Comparison of ENCODE assay signal across 13 cellular contexts in the genomic region with DNA sequence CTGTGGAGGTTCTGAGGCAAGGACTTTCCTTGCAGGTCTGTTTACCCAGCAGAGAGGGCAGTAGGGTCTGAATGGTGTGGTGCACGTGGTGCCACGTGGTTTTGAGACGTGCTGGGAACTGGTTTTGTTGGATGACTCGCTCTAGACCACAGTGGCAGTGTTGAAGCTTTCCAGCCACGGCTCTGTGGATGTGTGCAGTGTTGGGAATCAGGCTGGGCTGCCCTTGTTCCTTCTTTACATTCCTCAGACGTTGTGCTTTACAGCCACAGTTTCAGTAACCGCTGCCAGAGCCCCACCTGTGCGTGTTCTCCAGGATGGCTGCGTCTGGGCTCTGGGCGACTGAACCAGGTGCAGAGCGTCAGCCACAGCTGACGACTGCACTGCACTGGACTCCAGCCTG. TPM values are rescaled to one million over a fixed set of nuclear protein-coding genes. Genes with fewer than 3 reads are reported as not detected.
DNase-seq lines count a peak whose midpoint lies in the region; TF ChIP-seq lines count a peak whose summit lies in the region.
"Had no signal": no experiment of that assay in that cellular context is flagged by ENCODE, and none has a peak within 500 bp of the region (broad histone marks: within the 10 kb centered on the region; RNA-seq: fewer than 3 reads in every experiment).

No MANE protein-coding gene starts in this region.

- H3K4me3 ChIP-seq in HEK293 (ENCODE audit: low read depth, low read length) (no peak overlapping the region), astrocyte of the cerebellum (ENCODE audit: low read depth, low read length) (no peak overlapping the region)
- H3K4me3 ChIP-seq: BLaER1 treated with 17β-estradiol and CSF1 and Interleukin-3, amounts not matched to agents 10 nM and 100 nM; colonic mucosa; right atrium auricular region had no signal

- CTCF ChIA-PET in HEK293 (lab: Yijun Ruan, JAX), result interaction anchor here (0.7 kb wide), 1 partner anchor 8 kb away, joined by 5 read pairs; no protein-coding TSS in a partner anchor

- H3K9me3 ChIP-seq in HEK293 (ENCODE audit: control insufficient read depth, insufficient read depth, low read depth, low read length), result no peaks in the 10 kb centered on the region
- H3K9me3 ChIP-seq: BLaER1 treated with 17β-estradiol and CSF1 and Interleukin-3, amounts not matched to agents 10 nM and 100 nM; colonic mucosa; right atrium auricular region had no signal

- H3K27ac Mint-ChIP-seq in HFFc6, result no peak overlapping the region

- H3K27ac ChIP-seq in HEK293 (ENCODE audit: extremely low read depth, low read depth, low read length), result no peak overlapping the region
- H3K27ac ChIP-seq: BLaER1 treated with 17β-estradiol and CSF1 and Interleukin-3, amounts not matched to agents 10 nM and 100 nM; colonic mucosa; right atrium auricular region had no signal

- in situ Hi-C loops in Caki2 (cut with HindIII; ENCODE audit: low pct_unique_long_range_greater_than_20kb, low sequenced_read_pairs), result no loop called here
- in situ Hi-C loops in astrocyte of the cerebellum (cut with HindIII; ENCODE audit: low sequenced_read_pairs), result no loop called here

- no peaks in the 10 kb centered on the region for H3K9me3 Mint-ChIP-seq in HFFc6

- peaks cover 23% of the 10 kb centered on the region for H3K36me3 Mint-ChIP-seq in HFFc6 (ENCODE audit: low read depth)

- H3K4me3 Mint-ChIP-seq in HFFc6, result no peak overlapping the region

- 0 out of 2 replicates have a peak, but pooled peaks cover 2% of the 10 kb centered on the region for H3K4me1 Mint-ChIP-seq in HFFc6 (ENCODE audit: low read depth)

- POLR2A ChIA-PET in HEK293 (lab: Yijun Ruan, JAX), result no interaction called here

- H3K4me1 ChIP-seq in HEK293 (ENCODE audit: control insufficient read depth, insufficient read depth, low read length), result no peaks in the 10 kb centered on the region

- no peaks in the 10 kb centered on the region for H3K36me3 ChIP-seq in HEK293 (ENCODE audit: control insufficient read depth in 2 of 2, insufficient read depth in 1 of 2, low read length in 2 of 2)
- H3K36me3 ChIP-seq: colonic mucosa, right atrium auricular region had no signal

- peak; percentile 3 for DNase-seq in Caki2 (ENCODE audit: low read depth)
- peak; percentile 68 for DNase-seq in astrocyte of the cerebellum (ENCODE audit: low read depth)
- DNase-seq in glomerular visceral epithelial cell (ENCODE audit: extremely low spot score), result peak; percentile 89
- no peak for DNase-seq in NCI-H2081 treated with DMSO at 0.1 percent for 48 hours (lab: John Stamatoyannopoulos, UW)
- no peak for DNase-seq in HFFc6
- no peak for DNase-seq in DMS 273 treated with DMSO at 0.1 percent for 48 hours (lab: John Stamatoyannopoulos, UW)
- DNase-seq in stimulated activated CD4-positive, alpha-beta T cell treated with anti-CD3 and anti-CD28 coated beads, Interleukin-12 subunit alpha, Interleukin-12 subunit beta, amount 100 ng/mL, for 4 hours, result no peak
- DNase-seq: activated CD4-positive, alpha-beta T cell treated with anti-CD3 and anti-CD28 coated beads, Interleukin-2, amount 50 U/mL, for 1 hour; colonic mucosa; NCI-H2081 had no signal

- peaks cover 3% of the 10 kb centered on the region for H3K27me3 Mint-ChIP-seq in HFFc6 (ENCODE audit: insufficient read depth)

- TF ChIP-seq CTCF in HEK293 (tag by site-specific recombination; IDR thresholded peaks at IDR 0.05), result no peak
- no peak for TF ChIP-seq CTCF in astrocyte of the cerebellum (IDR thresholded peaks at IDR 0.05; ENCODE audit: low read depth, low read length, missing control alignments)
- no peak for TF ChIP-seq CTCF in HFFc6 (IDR thresholded peaks at IDR 0.05)

TF ChIP-seq in HEK293, 187 proteins besides CTCF, POLR2A, EP300 and RAD21:
- no peak for TF ChIP-seq SCRT2 (tag by site-specific recombination; IDR thresholded peaks at IDR 0.05)
- 0 out of 2 replicates have a peak, but pooled peaks have one; percentile 10 for TF ChIP-seq ZIC2 (tag by site-specific recombination; IDR thresholded peaks at IDR 0.05)

RNA-seq across cellular contexts. Expression of a gene that starts 8.2 kb away (rescaled TPM):
- total RNA-seq in Caki2 (2014; rRNA removed; shearing (Covaris generic); ENCODE audit: low replicate concordance), result 12.1 and 14.7 TPM in 2 replicates
- 10 to 100 TPM; 15.6 to 18.2 (median 16.6) TPM for total RNA-seq in HFFc6 (2021; fragmentation: NEBNext Ultra II Directional; extraction: Animal tissue kit (Norgen Biotek cat#: 25700))

Comparison
In these comparisons a context has a peak if more than half of its experiments do, and no peak if none do; other contexts are left out.
1. DNase-seq: peak in Caki2 (single experiment), astrocyte of the cerebellum (single experiment) and glomerular visceral epithelial cell (single experiment); none in NCI-H2081 treated with DMSO at 0.1 percent for 48 hours (single experiment), HFFc6 (single experiment), DMS 273 treated with DMSO at 0.1 percent for 48 hours (single experiment) and stimulated activated CD4-positive, alpha-beta T cell treated with anti-CD3 and anti-CD28 coated beads, Interleukin-12 subunit alpha, Interleukin-12 subunit beta, amount 100 ng/mL, for 4 hours (single experiment).